36 cellular contexts compared by ENCODE assay signal in the genomic region with DNA sequence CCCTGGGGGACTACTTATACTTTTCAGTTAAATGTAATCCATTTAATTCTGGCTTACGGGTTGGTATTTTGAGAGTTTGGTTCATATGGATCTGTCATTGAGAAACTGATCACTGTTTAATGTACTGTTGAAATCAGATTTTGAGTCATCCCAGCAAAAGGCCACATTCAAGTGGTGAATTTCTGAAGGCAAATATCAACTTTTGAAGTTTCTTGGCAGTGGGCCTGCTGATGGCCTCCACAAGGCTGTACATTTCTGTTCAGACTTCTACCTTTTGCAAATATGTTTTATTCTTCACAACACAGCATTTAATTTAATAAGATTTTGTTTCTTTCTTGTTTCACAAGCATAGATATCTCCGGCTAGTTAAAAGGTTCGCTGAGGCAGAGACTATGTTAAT.
"Had no signal": no experiment of that assay in that cellular context is flagged by ENCODE, and none has a peak within 500 bp of the region (broad histone marks: within the 10 kb centered on the region; RNA-seq: fewer than 3 reads in every experiment).

No MANE protein-coding gene starts in this region.

- H3K27me3 ChIP-seq: body of pancreas, cardiac muscle cell, gastroesophageal sphincter, neutrophil, pancreas, uterus had no signal

- ATAC-seq: body of pancreas; gastroesophageal sphincter; left colon; pancreas; sciatic nerve; stimulated activated effector memory CD8-positive, alpha-beta T cell treated with anti-CD3 and anti-CD28 coated beads, Interleukin-12 subunit alpha, Interleukin-12 subunit beta, amount 100 ng/mL, for 72 hours; T-cell had no signal

- H3K4me3 Mint-ChIP-seq: activated CD4-positive, alpha-beta memory T cell treated with anti-CD3 and anti-CD28 coated beads for 36 hours; activated naive CD4-positive, alpha-beta T cell treated with anti-CD3 and anti-CD28 coated beads, Interleukin-2, amount 10 ng/mL, durations not matched to agents 7 days and 5 days; activated naive CD8-positive, alpha-beta T cell treated with anti-CD3 and anti-CD28 coated beads, Interleukin-2, amount 10 ng/mL, durations not matched to agents 7 days and 5 days; activated T-helper 1 cell treated with anti-CD3 and anti-CD28 coated beads, Interleukin-12 subunit alpha, Interleukin-12 subunit beta, Interleukin-2, Interleukin-4 antibody, amounts not matched to agents 30 ng/mL and 10 ng/mL and 1 ng/mL, durations not matched to agents 14 hours and 24 hours and 36 hours; mesothelial cell of epicardium; naive B cell; nephron progenitor cell; stimulated activated effector memory CD8-positive, alpha-beta T cell treated with anti-CD3 and anti-CD28 coated beads, Interleukin-12 subunit alpha, Interleukin-12 subunit beta, amount 100 ng/mL, for 72 hours; stimulated activated naive CD8-positive, alpha-beta T cell treated with anti-CD3 and anti-CD28 coated beads, Interleukin-15, Interleukin-2, amounts not matched to agents 100 ng/mL and 50 ng/mL, for 24 hours; T-cell; type B pancreatic cell had no signal

- H3K27ac ChIP-seq: body of pancreas, cardiac muscle cell, gastroesophageal sphincter, neutrophil, pancreas, prostate gland, uterus, VCaP had no signal

- H3K27ac Mint-ChIP-seq: activated CD4-positive, alpha-beta memory T cell treated with anti-CD3 and anti-CD28 coated beads for 36 hours; activated naive CD4-positive, alpha-beta T cell treated with anti-CD3 and anti-CD28 coated beads, Interleukin-2, amount 10 ng/mL, durations not matched to agents 7 days and 5 days; activated naive CD8-positive, alpha-beta T cell treated with anti-CD3 and anti-CD28 coated beads, Interleukin-2, amount 10 ng/mL, durations not matched to agents 7 days and 5 days; activated T-helper 1 cell treated with anti-CD3 and anti-CD28 coated beads, Interleukin-12 subunit alpha, Interleukin-12 subunit beta, Interleukin-2, Interleukin-4 antibody, amounts not matched to agents 30 ng/mL and 10 ng/mL and 1 ng/mL, durations not matched to agents 14 hours and 24 hours and 36 hours; mesothelial cell of epicardium; naive B cell; nephron progenitor cell; stimulated activated effector memory CD8-positive, alpha-beta T cell treated with anti-CD3 and anti-CD28 coated beads, Interleukin-12 subunit alpha, Interleukin-12 subunit beta, amount 100 ng/mL, for 72 hours; stimulated activated naive CD8-positive, alpha-beta T cell treated with anti-CD3 and anti-CD28 coated beads, Interleukin-15, Interleukin-2, amounts not matched to agents 100 ng/mL and 50 ng/mL, for 24 hours; T-cell; type B pancreatic cell had no signal

- DNase-seq: activated CD4-positive, alpha-beta memory T cell treated with anti-CD3 and anti-CD28 coated beads for 36 hours; activated CD4-positive, alpha-beta T cell treated with anti-CD3 and anti-CD28 coated beads for 4 hours; activated CD8-positive, alpha-beta memory T cell treated with anti-CD3 and anti-CD28 coated beads, Interleukin-2, amount 50 U/mL, for 4 hours; activated gamma-delta T cell; activated naive CD4-positive, alpha-beta T cell treated with anti-CD3 and anti-CD28 coated beads, Interleukin-2, amount 10 ng/mL, durations not matched to agents 7 days and 5 days; activated naive CD8-positive, alpha-beta T cell treated with anti-CD3 and anti-CD28 coated beads, Interleukin-2, amount 10 ng/mL, durations not matched to agents 7 days and 5 days; activated T-cell treated with anti-CD3 and anti-CD28 coated beads, Interleukin-2, amount 50 U/mL, for 1 hour; amygdala; body of pancreas; cerebellar nuclear complex; cortex of kidney; head of caudate nucleus; hippocampal formation; kidney; left colon; mammary epithelial cell; naive B cell; nephron progenitor cell; pancreas; retina; small intestine; stimulated activated CD4-positive, alpha-beta T cell treated with anti-CD3 and anti-CD28 coated beads, Interleukin-4, amount 100 ng/mL, for 24 hours; substantia nigra; T-cell; uterus had no signal

- H3K4me1 ChIP-seq: prostate gland, uterus had no signal

- H3K9me3 Mint-ChIP-seq: activated T-helper 1 cell treated with anti-CD3 and anti-CD28 coated beads, Interleukin-12 subunit alpha, Interleukin-12 subunit beta, Interleukin-2, Interleukin-4 antibody, amounts not matched to agents 30 ng/mL and 10 ng/mL and 1 ng/mL, durations not matched to agents 14 hours and 24 hours and 36 hours; type B pancreatic cell had no signal

- H3K36me3 ChIP-seq: cardiac muscle cell, gastroesophageal sphincter, neutrophil, pancreas, prostate gland, uterus had no signal

- H3K27me3 Mint-ChIP-seq: activated CD4-positive, alpha-beta memory T cell treated with anti-CD3 and anti-CD28 coated beads for 36 hours; activated naive CD4-positive, alpha-beta T cell treated with anti-CD3 and anti-CD28 coated beads, Interleukin-2, amount 10 ng/mL, durations not matched to agents 7 days and 5 days; activated naive CD8-positive, alpha-beta T cell treated with anti-CD3 and anti-CD28 coated beads, Interleukin-2, amount 10 ng/mL, durations not matched to agents 7 days and 5 days; naive B cell; stimulated activated naive CD8-positive, alpha-beta T cell treated with anti-CD3 and anti-CD28 coated beads, Interleukin-15, Interleukin-2, amounts not matched to agents 100 ng/mL and 50 ng/mL, for 24 hours; T-cell; type B pancreatic cell had no signal

- H3K9me3 ChIP-seq: body of pancreas, neutrophil, pancreas, prostate gland, uterus had no signal

- H3K4me1 Mint-ChIP-seq: activated naive CD4-positive, alpha-beta T cell treated with anti-CD3 and anti-CD28 coated beads, Interleukin-2, amount 10 ng/mL, durations not matched to agents 7 days and 5 days; activated naive CD8-positive, alpha-beta T cell treated with anti-CD3 and anti-CD28 coated beads, Interleukin-2, amount 10 ng/mL, durations not matched to agents 7 days and 5 days; naive B cell; stimulated activated effector memory CD8-positive, alpha-beta T cell treated with anti-CD3 and anti-CD28 coated beads, Interleukin-12 subunit alpha, Interleukin-12 subunit beta, amount 100 ng/mL, for 72 hours; T-cell had no signal

- H3K36me3 Mint-ChIP-seq: activated CD4-positive, alpha-beta memory T cell treated with anti-CD3 and anti-CD28 coated beads for 36 hours; activated naive CD4-positive, alpha-beta T cell treated with anti-CD3 and anti-CD28 coated beads, Interleukin-2, amount 10 ng/mL, durations not matched to agents 7 days and 5 days; activated naive CD8-positive, alpha-beta T cell treated with anti-CD3 and anti-CD28 coated beads, Interleukin-2, amount 10 ng/mL, durations not matched to agents 7 days and 5 days; naive B cell; stimulated activated effector memory CD8-positive, alpha-beta T cell treated with anti-CD3 and anti-CD28 coated beads, Interleukin-12 subunit alpha, Interleukin-12 subunit beta, amount 100 ng/mL, for 72 hours; T-cell had no signal

- H3K4me3 ChIP-seq: body of pancreas, cardiac muscle cell, gastroesophageal sphincter, pancreas, prostate gland, uterus had no signal
